ENCODE assay signal across 20 cellular contexts in genomic region chr16:87045462-87046216, GRCh38.
"Had no signal": no experiment of that assay in that cellular context is flagged by ENCODE, and none has a peak within 500 bp of the region (broad histone marks: within the 10 kb centered on the region; RNA-seq: fewer than 3 reads in every experiment).

No MANE protein-coding gene starts in this region.

- H3K9ac ChIP-seq: parathyroid adenoma had no signal

- H3K79me2 ChIP-seq: parathyroid adenoma had no signal

- H3K4me3 Mint-ChIP-seq: activated CD4-positive, alpha-beta T cell treated with anti-CD3 and anti-CD28 coated beads for 36 hours; activated CD8-positive, alpha-beta memory T cell treated with anti-CD3 and anti-CD28 coated beads, Interleukin-2, amount 10 ng/mL, durations not matched to agents 7 days and 5 days; activated CD8-positive, alpha-beta T cell treated with anti-CD3 and anti-CD28 coated beads, Interleukin-2, amount 10 ng/mL, durations not matched to agents 7 days and 5 days; activated naive CD4-positive, alpha-beta T cell treated with anti-CD3 and anti-CD28 coated beads for 36 hours; activated naive CD8-positive, alpha-beta T cell treated with anti-CD3 and anti-CD28 coated beads for 36 hours; activated T-cell treated with anti-CD3 and anti-CD28 coated beads, Interleukin-2, amount 50 U/mL, for 72 hours had no signal

- H3K36me3 Mint-ChIP-seq: activated CD8-positive, alpha-beta memory T cell treated with anti-CD3 and anti-CD28 coated beads, Interleukin-2, amount 10 ng/mL, durations not matched to agents 7 days and 5 days; activated naive CD8-positive, alpha-beta T cell treated with anti-CD3 and anti-CD28 coated beads for 36 hours had no signal

- ATAC-seq: activated CD4-positive, alpha-beta T cell treated with anti-CD3 and anti-CD28 coated beads for 36 hours; activated CD8-positive, alpha-beta memory T cell treated with anti-CD3 and anti-CD28 coated beads, Interleukin-2, amount 10 ng/mL, durations not matched to agents 7 days and 5 days; activated CD8-positive, alpha-beta T cell treated with anti-CD3 and anti-CD28 coated beads, Interleukin-2, amount 10 ng/mL, durations not matched to agents 7 days and 5 days; activated T-cell treated with anti-CD3 and anti-CD28 coated beads, Interleukin-2, amount 50 U/mL, for 72 hours; foreskin keratinocyte; heart left ventricle; psoas muscle had no signal

- H3K4me1 ChIP-seq: adrenal gland, foreskin keratinocyte, psoas muscle, transverse colon had no signal

- H3K9me3 Mint-ChIP-seq: activated naive CD4-positive, alpha-beta T cell treated with anti-CD3 and anti-CD28 coated beads for 36 hours; activated naive CD8-positive, alpha-beta T cell treated with anti-CD3 and anti-CD28 coated beads for 36 hours; activated T-cell treated with anti-CD3 and anti-CD28 coated beads, Interleukin-2, amount 50 U/mL, for 72 hours had no signal

- H3K27ac ChIP-seq: adrenal gland, brain microvascular endothelial cell, esophagus muscularis mucosa, foreskin keratinocyte, heart left ventricle, left ventricle myocardium inferior, parathyroid adenoma, psoas muscle, spleen, transverse colon had no signal

- H3K4me3 ChIP-seq: adrenal gland, esophagus muscularis mucosa, heart left ventricle, left ventricle myocardium inferior, psoas muscle, spleen, transverse colon had no signal

- H3K27me3 ChIP-seq: brain microvascular endothelial cell, foreskin keratinocyte had no signal

- H3K9me3 ChIP-seq: adrenal gland, esophagus muscularis mucosa, heart left ventricle, left ventricle myocardium inferior, psoas muscle, spleen, transverse colon had no signal

- DNase-seq: activated CD4-positive, alpha-beta T cell treated with anti-CD3 and anti-CD28 coated beads for 36 hours; activated CD4-positive, CD25-positive, alpha-beta regulatory T cell; activated CD8-positive, alpha-beta memory T cell treated with anti-CD3 and anti-CD28 coated beads, Interleukin-2, amount 10 ng/mL, durations not matched to agents 7 days and 5 days; activated CD8-positive, alpha-beta T cell treated with anti-CD3 and anti-CD28 coated beads, Interleukin-2, amount 10 ng/mL, durations not matched to agents 7 days and 5 days; activated naive CD4-positive, alpha-beta T cell treated with anti-CD3 and anti-CD28 coated beads for 36 hours; activated naive CD8-positive, alpha-beta T cell treated with anti-CD3 and anti-CD28 coated beads for 36 hours; activated T-cell treated with anti-CD3 and anti-CD28 coated beads, Interleukin-2, amount 50 U/mL, for 72 hours; adrenal gland; brain microvascular endothelial cell; caudate nucleus; foreskin keratinocyte; left ventricle myocardium inferior; nucleus accumbens; psoas muscle; spleen; stimulated activated naive CD4-positive, alpha-beta T cell treated with Interleukin-2 at 50 U/mL for 16 hours; transverse colon had no signal

- H3K27ac Mint-ChIP-seq: activated CD4-positive, alpha-beta T cell treated with anti-CD3 and anti-CD28 coated beads for 36 hours; activated CD8-positive, alpha-beta memory T cell treated with anti-CD3 and anti-CD28 coated beads, Interleukin-2, amount 10 ng/mL, durations not matched to agents 7 days and 5 days; activated CD8-positive, alpha-beta T cell treated with anti-CD3 and anti-CD28 coated beads, Interleukin-2, amount 10 ng/mL, durations not matched to agents 7 days and 5 days; activated naive CD4-positive, alpha-beta T cell treated with anti-CD3 and anti-CD28 coated beads for 36 hours; activated naive CD8-positive, alpha-beta T cell treated with anti-CD3 and anti-CD28 coated beads for 36 hours; activated T-cell treated with anti-CD3 and anti-CD28 coated beads, Interleukin-2, amount 50 U/mL, for 72 hours had no signal

- H3K36me3 ChIP-seq: adrenal gland, brain microvascular endothelial cell, esophagus muscularis mucosa, heart left ventricle, left ventricle myocardium inferior, spleen, transverse colon had no signal

- H3K4me1 Mint-ChIP-seq: activated CD4-positive, alpha-beta T cell treated with anti-CD3 and anti-CD28 coated beads for 36 hours; activated CD8-positive, alpha-beta memory T cell treated with anti-CD3 and anti-CD28 coated beads, Interleukin-2, amount 10 ng/mL, durations not matched to agents 7 days and 5 days had no signal
